ENCODE assay signal across 8 cellular contexts in genomic region chr10:97425964-97426775, GRCh38. TPM values are rescaled to one million over a fixed set of nuclear protein-coding genes. Genes with fewer than 3 reads are reported as not detected.
A peak's percentile ranks its signal among the peaks of the same experiment; 100 is the strongest.
DNase-seq lines count a peak whose midpoint lies in the region; ATAC-seq lines count a peak whose summit lies in the region.

Gene PGAM1, plus strand, starts transcription at chr10:97426191. Its CDS starts 117 bp downstream, at chr10:97426308.

- no peaks in the 10 kb centered on the region for H3K9me3 ChIP-seq in mucosa of rectum (ENCODE audit: control insufficient read depth in 2 of 2, low read length in 2 of 2)

- H3K27me3 Mint-ChIP-seq in IgD-negative memory B cell: no peaks in the 10 kb centered on the region

- peaks cover 20 to 21% of the 10 kb centered on the region in 2 donors for H3K4me1 ChIP-seq in mucosa of rectum (ENCODE audit: control insufficient read depth in 2 of 2, insufficient read depth in 2 of 2, low read length in 2 of 2)

- H3K27me3 ChIP-seq in mucosa of rectum (ENCODE audit: control insufficient read depth in 2 of 2, insufficient read depth in 2 of 2, low read length in 2 of 2): no peaks in the 10 kb centered on the region

- H3K9me3 Mint-ChIP-seq in IgD-negative memory B cell: no peaks in the 10 kb centered on the region

- H3K27ac ChIP-seq in epithelial cell of prostate: peak within 1 kb of the TSS; percentile 91
- H3K27ac ChIP-seq in mucosa of rectum (ENCODE audit: low read depth in 2 of 2, low read length in 2 of 2): peak within 1 kb of the TSS; percentile 90 to 92

- H3K27ac Mint-ChIP-seq in IgD-negative memory B cell: peak within 1 kb of the TSS; percentile 61 to 98 (median 95)

- peaks cover 12 to 24% (median 22%) of the 10 kb centered on the region in 3 donors for H3K4me1 Mint-ChIP-seq in IgD-negative memory B cell

- peak within 1 kb of the TSS; percentile 72 to 94 (median 91) for H3K4me3 Mint-ChIP-seq in IgD-negative memory B cell

- no peaks in the 10 kb centered on the region for H3K36me3 Mint-ChIP-seq in IgD-negative memory B cell

- peaks cover 9 to 13% of the 10 kb centered on the region in 2 donors for H3K36me3 ChIP-seq in mucosa of rectum (ENCODE audit: control insufficient read depth in 2 of 2, insufficient read depth in 2 of 2, low read length in 2 of 2)

- DNase-seq in DMS153 (lab: John Stamatoyannopoulos, UW) (peak; percentile 88), OCI-M1 (lab: John Stamatoyannopoulos, UW) (peak; percentile 98), activated T-cell treated with anti-CD3 and anti-CD28 coated beads for 4 hours (peak; percentile 89), epithelial cell of prostate (ENCODE audit: low read depth, low spot score) (no peak)
- peak; percentile 95 for DNase-seq in stimulated activated CD8-positive, alpha-beta memory T cell treated with anti-CD3 and anti-CD28 coated beads, Interleukin-4, amount 100 ng/mL, for 48 hours

- peak within 1 kb of the TSS; percentile 86 to 98 for H3K4me3 ChIP-seq in mucosa of rectum (ENCODE audit: low read length in 2 of 2)

- ATAC-seq in GM21529 (IDR thresholded peaks at IDR 0.05; ENCODE audit: unreplicated experiment): peak; percentile 73

- H3K9ac ChIP-seq in mucosa of rectum (ENCODE audit: low read depth in 1 of 2, low read length in 2 of 2): peak within 1 kb of the TSS; percentile 85 to 94

RNA-seq across cellular contexts. Expression of gene PGAM1, which starts in this region (rescaled TPM):
- polyA plus RNA-seq in IgD-negative memory B cell: 192 TPM
